11 cellular contexts compared by ENCODE assay signal in the genomic region with DNA sequence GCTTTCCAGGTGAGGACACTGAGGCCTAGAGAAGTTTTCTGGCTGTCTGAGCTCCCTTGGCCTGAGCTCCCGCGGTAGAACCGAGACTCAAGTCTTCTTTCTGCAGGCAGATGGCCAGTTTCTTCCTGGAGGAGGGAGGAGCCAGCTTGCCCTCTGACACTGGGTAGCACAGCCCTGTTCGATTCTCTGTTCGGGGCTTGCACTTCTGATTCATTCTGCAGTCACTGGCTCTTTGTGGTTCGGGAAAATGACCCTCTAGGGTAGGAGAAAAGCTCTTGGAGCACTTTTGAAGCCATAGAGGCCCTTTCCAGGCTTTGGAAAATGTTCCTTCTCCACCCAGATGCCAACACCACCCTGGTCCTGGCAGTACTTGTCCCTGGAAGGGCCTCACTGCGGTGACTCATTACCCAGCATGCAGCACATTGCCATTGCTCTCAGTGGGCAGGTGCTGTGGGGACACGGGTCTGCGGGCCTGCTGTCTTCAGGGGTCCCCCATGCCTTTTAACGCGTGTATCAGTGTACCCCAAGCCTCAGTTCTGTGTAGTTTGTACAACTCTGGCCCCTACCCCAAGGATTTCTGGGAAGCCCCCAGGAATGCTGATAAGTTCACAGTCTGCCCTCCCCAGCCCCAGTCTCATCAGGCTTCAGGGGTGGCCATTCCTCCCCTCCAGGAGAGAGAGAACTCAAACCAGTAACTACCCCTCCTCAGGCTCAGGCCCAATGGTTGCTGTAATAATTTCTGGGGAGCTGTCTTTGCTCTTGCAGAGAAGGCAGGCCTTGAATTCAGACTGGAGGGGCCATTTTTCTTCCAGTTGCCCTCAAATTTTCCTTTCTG. TPM values are rescaled to one million over a fixed set of nuclear protein-coding genes. Genes with fewer than 3 reads are reported as not detected.
A peak's percentile ranks its signal among the peaks of the same experiment; 100 is the strongest.
DNase-seq lines count a peak whose midpoint lies in the region; ATAC-seq and TF ChIP-seq lines count a peak whose summit lies in the region.
"Had no signal": no experiment of that assay in that cellular context is flagged by ENCODE, and none has a peak within 500 bp of the region (broad histone marks: within the 10 kb centered on the region; RNA-seq: fewer than 3 reads in every experiment).

No MANE protein-coding gene starts in this region.

- no peak for DNase-seq in A673 (ENCODE audit: low spot score)
- DNase-seq in RPMI7951 (ENCODE audit: low read depth) = peak; percentile 91
- DNase-seq in fibroblast of lung (ENCODE audit: low read depth in 2 of 2) = peak; percentile 84 to 94
- no peak for DNase-seq in nephron progenitor cell
- DNase-seq in WTC11 (ENCODE audit: low spot score) = no peak
- no peak for DNase-seq in OCI-LY7 (ENCODE audit: low spot score)
- no peak for DNase-seq in NCI-H2029 treated with DMSO at 0.1 percent for 48 hours (lab: John Stamatoyannopoulos, UW)
- no peak for DNase-seq in NCI-H2107 treated with DMSO at 0.1 percent for 48 hours (lab: John Stamatoyannopoulos, UW; ENCODE audit: unreplicated experiment)
- DNase-seq: NCI-H345 had no signal

- POLR2A ChIA-PET in A673 (lab: Charles Lee; ENCODE audit: low non-redundant PET) = no interaction called here
- POLR2A ChIA-PET in WTC11 (lab: Charles Lee) = no interaction called here
- POLR2A ChIA-PET in OCI-LY7 (lab: Charles Lee) = interaction anchor here (0.6 kb wide), 1 partner anchor 1003 kb away, joined by 4 read pairs; no protein-coding TSS in a partner anchor

- no peaks in the 10 kb centered on the region for H3K9me3 Mint-ChIP-seq in nephron progenitor cell
- no peaks in the 10 kb centered on the region for H3K9me3 Mint-ChIP-seq in WTC11

- H3K4me2 ChIP-seq in fibroblast of lung (ENCODE audit: extremely low read depth, insufficient read depth, low read length) = peak overlapping the region; percentile 69
- no peak overlapping the region for H3K4me2 ChIP-seq in OCI-LY7 (ENCODE audit: low read length)

- H3K9me3 ChIP-seq in A673 (ENCODE audit: low read depth, low read length, poor library complexity, severe bottlenecking) = no peaks in the 10 kb centered on the region
- H3K9me3 ChIP-seq in fibroblast of lung (ENCODE audit: control insufficient read depth, insufficient read depth, low read depth, low read length) = no peaks in the 10 kb centered on the region
- H3K9me3 ChIP-seq in OCI-LY7 (ENCODE audit: low read length) = no peaks in the 10 kb centered on the region
- H3K9me3 ChIP-seq: BLaER1 treated with 17β-estradiol and CSF1 and Interleukin-3, amounts not matched to agents 10 nM and 100 nM; neutrophil had no signal

- H3K27ac ChIP-seq in A673 (ENCODE audit: low read depth, low read length, poor library complexity, severe bottlenecking) = peak overlapping the region; percentile 30
- H3K27ac ChIP-seq in fibroblast of lung (ENCODE audit: insufficient read depth, low read length) = peak overlapping the region; percentile 63
- no peak overlapping the region for H3K27ac ChIP-seq in OCI-LY7 (ENCODE audit: low read depth, low read length, poor library complexity, severe bottlenecking)
- H3K27ac ChIP-seq: BLaER1 treated with 17β-estradiol and CSF1 and Interleukin-3, amounts not matched to agents 10 nM and 100 nM; neutrophil had no signal

- H3K9me2 ChIP-seq in OCI-LY7 (ENCODE audit: insufficient read depth, low read length) = no peaks in the 10 kb centered on the region

- TF ChIP-seq CTCF in A673 (conservative IDR thresholded peaks at IDR 0.05; ENCODE audit: low read depth, low read length) = no peak
- no peak for TF ChIP-seq CTCF in fibroblast of lung (conservative IDR thresholded peaks at IDR 0.05 in 1 of 2, IDR thresholded peaks at IDR 0.05 in 1 of 2; ENCODE audit: low read depth in 1 of 2, low read length in 2 of 2)
- no peak for TF ChIP-seq CTCF in nephron progenitor cell (IDR thresholded peaks at IDR 0.05)
- no peak for TF ChIP-seq CTCF in WTC11 (IDR thresholded peaks at IDR 0.05)
- no peak for TF ChIP-seq CTCF in OCI-LY7 (conservative IDR thresholded peaks at IDR 0.05; ENCODE audit: low read length)

- H3K27ac Mint-ChIP-seq in nephron progenitor cell = peak overlapping the region; percentile 39
- H3K27ac Mint-ChIP-seq in WTC11 = no peak overlapping the region

- intact Hi-C loops in A673 (cut with micrococcal nuclease; ENCODE audit: unreplicated experiment) = no loop called here
- intact Hi-C loops in OCI-LY7 (cut with micrococcal nuclease; ENCODE audit: unreplicated experiment) = no loop called here

- no peaks in the 10 kb centered on the region for H3K27me3 ChIP-seq in A673 (replicated peaks; ENCODE audit: insufficient read depth, low read depth, low read length, poor library complexity)
- no peaks in the 10 kb centered on the region for H3K27me3 ChIP-seq in fibroblast of lung (ENCODE audit: control insufficient read depth, insufficient read depth, low read length)
- H3K27me3 ChIP-seq: neutrophil had no signal

- H4K20me1 ChIP-seq in fibroblast of lung (ENCODE audit: control insufficient read depth, extremely low read depth, insufficient read depth, low read length) (no peaks in the 10 kb centered on the region), OCI-LY7 (ENCODE audit: insufficient read depth, low read length) (no peaks in the 10 kb centered on the region)

- no peak overlapping the region for H3K9ac ChIP-seq in fibroblast of lung (ENCODE audit: insufficient read depth, low read length)
- H3K9ac ChIP-seq: BLaER1 treated with 17β-estradiol and CSF1 and Interleukin-3, amounts not matched to agents 10 nM and 100 nM had no signal

- H3K27me3 Mint-ChIP-seq in nephron progenitor cell (ENCODE audit: low read depth, poor library complexity) (peaks cover 5% of the 10 kb centered on the region), WTC11 (ENCODE audit: low read depth) (no peaks in the 10 kb centered on the region)

- H3K4me1 Mint-ChIP-seq in nephron progenitor cell (peaks cover 75% of the 10 kb centered on the region), WTC11 (peaks cover 25% of the 10 kb centered on the region)

- H3K4me1 ChIP-seq in A673 (ENCODE audit: insufficient read depth, low read length, poor library complexity, severe bottlenecking) = peaks cover 16% of the 10 kb centered on the region
- H3K4me1 ChIP-seq in fibroblast of lung (ENCODE audit: control insufficient read depth, extremely low read depth, insufficient read depth, low read length) = peaks cover 47% of the 10 kb centered on the region
- H3K4me1 ChIP-seq in OCI-LY7 (ENCODE audit: insufficient read depth, low read length, poor library complexity, severe bottlenecking) = no peaks in the 10 kb centered on the region

- no peak overlapping the region for H2AFZ ChIP-seq in fibroblast of lung (ENCODE audit: low read length)
- H2AFZ ChIP-seq in OCI-LY7 (ENCODE audit: low read length) = no peak overlapping the region

- H3K36me3 Mint-ChIP-seq in nephron progenitor cell (ENCODE audit: low read depth) = peaks cover 4% of the 10 kb centered on the region
- H3K36me3 Mint-ChIP-seq in WTC11 = no peaks in the 10 kb centered on the region

- no peaks in the 10 kb centered on the region for H3K36me3 ChIP-seq in A673 (ENCODE audit: insufficient read depth, low read length, poor library complexity, severe bottlenecking)
- peaks cover 2% of the 10 kb centered on the region for H3K36me3 ChIP-seq in fibroblast of lung (ENCODE audit: control insufficient read depth, insufficient read depth, low read length)
- H3K36me3 ChIP-seq in OCI-LY7 (ENCODE audit: insufficient read depth, low read length) = no peaks in the 10 kb centered on the region
- H3K36me3 ChIP-seq: BLaER1 treated with 17β-estradiol and CSF1 and Interleukin-3, amounts not matched to agents 10 nM and 100 nM; neutrophil had no signal

- no peak overlapping the region for H3K4me3 Mint-ChIP-seq in nephron progenitor cell
- H3K4me3 Mint-ChIP-seq in WTC11 = no peak overlapping the region

- H3K4me3 ChIP-seq in A673 (ENCODE audit: low read depth, low read length, poor library complexity, severe bottlenecking) = no peak overlapping the region
- H3K4me3 ChIP-seq in fibroblast of lung (replicated peaks in 1 of 4; ENCODE audit: control extremely low read depth in 1 of 4, insufficient read depth in 1 of 4, low read depth in 3 of 4, low read length in 4 of 4) = peak overlapping the region in 1 of 4 experiments; percentile 8
- no peak overlapping the region for H3K4me3 ChIP-seq in OCI-LY7 (ENCODE audit: low read depth, low read length, poor library complexity, severe bottlenecking)
- H3K4me3 ChIP-seq: BLaER1 treated with 17β-estradiol and CSF1 and Interleukin-3, amounts not matched to agents 10 nM and 100 nM had no signal

- CTCF ChIA-PET in A673 (lab: Charles Lee) (no interaction called here), WTC11 (lab: Charles Lee) (interaction anchor here (0.8 to 2.5 kb wide), 5 partner anchors 10 to 80 kb away, joined by 3 to 21 read pairs (median 5); no protein-coding TSS in a partner anchor), OCI-LY7 (lab: Charles Lee; ENCODE audit: unreplicated experiment) (interaction anchor here (0.5 kb wide), 1 partner anchor 210 kb away, joined by 3 read pairs; no protein-coding TSS in a partner anchor)

- no TSS peak for BruUV-seq in A673 (replicated peaks; lab: Mats Ljungman, UMichigan)
- BruUV-seq in OCI-LY7 (replicated peaks; lab: Mats Ljungman, UMichigan) = no TSS peak

- no peak for ATAC-seq in WTC11

- H3K79me2 ChIP-seq in fibroblast of lung (ENCODE audit: control insufficient read depth, insufficient read depth, low read length) = peaks cover 49% of the 10 kb centered on the region
- H3K79me2 ChIP-seq in OCI-LY7 (ENCODE audit: insufficient read depth, low read depth, low read length) = no peaks in the 10 kb centered on the region

TF ChIP-seq in WTC11, 78 proteins besides CTCF, POLR2A, EP300 and RAD21 (continues in another document):
- TF ChIP-seq, protein P1, sequence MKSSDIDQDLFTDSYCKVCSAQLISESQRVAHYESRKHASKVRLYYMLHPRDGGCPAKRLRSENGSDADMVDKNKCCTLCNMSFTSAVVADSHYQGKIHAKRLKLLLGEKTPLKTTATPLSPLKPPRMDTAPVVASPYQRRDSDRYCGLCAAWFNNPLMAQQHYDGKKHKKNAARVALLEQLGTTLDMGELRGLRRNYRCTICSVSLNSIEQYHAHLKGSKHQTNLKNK (CRISPR knock-in tag; IDR thresholded peaks at IDR 0.05) = no peak
- no peak for TF ChIP-seq GABPB1 (CRISPR knock-in tag; IDR thresholded peaks at IDR 0.05)

RNA-seq across cellular contexts. Expression of a gene that starts 11.9 kb away (rescaled TPM):
- 8.7 and 10.0 TPM in 2 replicates for total RNA-seq in A673 (2021)
- 9.4 and 14.5 TPM in 2 replicates for total RNA-seq in RPMI7951 (2014; rRNA removed; shearing (Covaris generic))
- 24.1 and 29.9 TPM in 2 replicates for total RNA-seq in fibroblast of lung
- 8.1 and 9.1 TPM in 2 replicates for polyA plus RNA-seq in fibroblast of lung
- 9.1 and 11.8 TPM in 2 replicates for polyA plus RNA-seq in fibroblast of lung (2012)
- 15.8 and 16.8 TPM in 2 replicates for polyA minus RNA-seq in fibroblast of lung (ENCODE audit: low replicate concordance)
- 5.6 to 7.0 TPM (median 5.9 TPM) in 3 replicates for total RNA-seq in WTC11 (2021)
- not detected in 2 replicates for total RNA-seq in OCI-LY7 (2014; rRNA removed; shearing (Covaris generic))
- total RNA-seq in OCI-LY7 (2022) = not detected in 2 replicates

Comparison
In these comparisons a context has a peak if more than half of its experiments do, and no peak if none do; other contexts are left out.
1. DNase-seq: peak in RPMI7951 (single experiment) and fibroblast of lung (2 of 2); none in A673 (single experiment), nephron progenitor cell (single experiment), WTC11 (single experiment), OCI-LY7 (single experiment), NCI-H2029 treated with DMSO at 0.1 percent for 48 hours (single experiment) and NCI-H2107 treated with DMSO at 0.1 percent for 48 hours (single experiment).